8 cellular contexts compared by ENCODE assay signal in genomic region chr2:218396688-218397501, GRCh38. TPM values are rescaled to one million over a fixed set of nuclear protein-coding genes. Genes with fewer than 3 reads are reported as not detected.
DNase-seq lines count a peak whose midpoint lies in the region; ATAC-seq and TF ChIP-seq lines count a peak whose summit lies in the region.

No MANE protein-coding gene starts in this region.

- ATAC-seq in Right ventricle myocardium superior (ENCODE audit: poor library complexity) (peak; percentile 13), HG03108 (IDR thresholded peaks at IDR 0.05; ENCODE audit: unreplicated experiment) (no peak), omental fat pad (ENCODE audit: low FRiP score) (no peak)

- CTCF ChIA-PET in CD8-positive, alpha-beta memory T cell (lab: Charles Lee), result interaction anchor here (0.7 to 6.4 kb wide), 17 partner anchors 8 to 480 kb away, joined by 3 to 63 read pairs (median 5); partner anchors contain the start of genes AAMP, CATIP, PNKD and TMBIM1

- H3K4me2 ChIP-seq in parathyroid adenoma (ENCODE audit: low read length), result peak overlapping the region; percentile 99

- H3K4me3 Mint-ChIP-seq in CD8-positive, alpha-beta memory T cell, result peak overlapping the region; percentile 90 to 98 (median 93)
- H3K4me3 Mint-ChIP-seq in activated naive CD8-positive, alpha-beta T cell, result peak overlapping the region; percentile 90

- H3K27ac ChIP-seq in CD8-positive, alpha-beta memory T cell (ENCODE audit: low read depth, low read length), result peak overlapping the region; percentile 92
- H3K27ac ChIP-seq in parathyroid adenoma, result peak overlapping the region; percentile 95

- peak overlapping the region; percentile 93 for H3K4me3 ChIP-seq in CD8-positive, alpha-beta memory T cell (ENCODE audit: low read length)
- peak overlapping the region; percentile 99 for H3K4me3 ChIP-seq in parathyroid adenoma (ENCODE audit: low read depth, low read length)

- DNase-seq in CD8-positive, alpha-beta memory T cell, result peak; percentile 68 to 90 (median 83)
- DNase-seq in Kasumi-1 (lab: John Stamatoyannopoulos, UW), result peak; percentile 14 to 17
- DNase-seq in SHP77 treated with DMSO at 0.1 percent for 48 hours (lab: John Stamatoyannopoulos, UW), result peak; percentile 88
- DNase-seq in Right ventricle myocardium superior, result peak; percentile 89
- DNase-seq in omental fat pad (ENCODE audit: low spot score), result no peak

- H3K9ac ChIP-seq in parathyroid adenoma, result peak overlapping the region; percentile 47

- intact Hi-C loops in Right ventricle myocardium superior (cut with DNase I), result loop anchor here (5.0 kb wide), 1 partner anchor 110 kb away; no protein-coding TSS in a partner anchor

- POLR2A ChIA-PET in CD8-positive, alpha-beta memory T cell (lab: Charles Lee), result interaction anchor here (0.6 to 2.8 kb wide), 7 partner anchors 8 to 127 kb away, joined by 3 to 20 read pairs (median 7); partner anchors contain the start of genes AAMP and PNKD

- H3K9me3 ChIP-seq in CD8-positive, alpha-beta memory T cell (ENCODE audit: low read length), result no peaks in the 10 kb centered on the region
- no peaks in the 10 kb centered on the region for H3K9me3 ChIP-seq in parathyroid adenoma (ENCODE audit: control insufficient read depth, low read length)

- H3K27me3 Mint-ChIP-seq in CD8-positive, alpha-beta memory T cell, result peaks cover 0 to 13% of the 10 kb centered on the region in 2 donors
- H3K27me3 Mint-ChIP-seq in activated naive CD8-positive, alpha-beta T cell, result no peaks in the 10 kb centered on the region

- no peaks in the 10 kb centered on the region for H3K9me3 Mint-ChIP-seq in CD8-positive, alpha-beta memory T cell
- no peaks in the 10 kb centered on the region for H3K9me3 Mint-ChIP-seq in activated naive CD8-positive, alpha-beta T cell (ENCODE audit: low read depth)

- no peaks in the 10 kb centered on the region for H3K36me3 ChIP-seq in CD8-positive, alpha-beta memory T cell (ENCODE audit: insufficient read depth, low read length)
- no peaks in the 10 kb centered on the region for H3K36me3 ChIP-seq in parathyroid adenoma (ENCODE audit: control insufficient read depth, insufficient read depth, low read length)

- H2AFZ ChIP-seq in parathyroid adenoma, result peak overlapping the region; percentile 95

- peaks cover 0 to 18% (median 0%) of the 10 kb centered on the region in 3 donors for H3K36me3 Mint-ChIP-seq in CD8-positive, alpha-beta memory T cell
- H3K36me3 Mint-ChIP-seq in activated naive CD8-positive, alpha-beta T cell, result no peaks in the 10 kb centered on the region

- H3K4me1 Mint-ChIP-seq in CD8-positive, alpha-beta memory T cell, result peaks cover 50 to 65% (median 52%) of the 10 kb centered on the region in 3 donors
- H3K4me1 Mint-ChIP-seq in activated naive CD8-positive, alpha-beta T cell (ENCODE audit: low read depth), result peaks cover 41% of the 10 kb centered on the region

- H3K27ac Mint-ChIP-seq in CD8-positive, alpha-beta memory T cell, result peak overlapping the region; percentile 91 to 100 (median 98)
- peak overlapping the region; percentile 90 for H3K27ac Mint-ChIP-seq in activated naive CD8-positive, alpha-beta T cell

- H3K27me3 ChIP-seq in CD8-positive, alpha-beta memory T cell (ENCODE audit: insufficient read depth, low read length, poor library complexity, severe bottlenecking), result no peaks in the 10 kb centered on the region
- no peaks in the 10 kb centered on the region for H3K27me3 ChIP-seq in parathyroid adenoma (ENCODE audit: control insufficient read depth, insufficient read depth, low read length)

- H3K4me1 ChIP-seq in CD8-positive, alpha-beta memory T cell (ENCODE audit: insufficient read depth, low read length), result peaks cover 53% of the 10 kb centered on the region
- peaks cover 10% of the 10 kb centered on the region for H3K4me1 ChIP-seq in parathyroid adenoma

- TF ChIP-seq CTCF in parathyroid adenoma (IDR thresholded peaks at IDR 0.05) (no peak), omental fat pad (IDR thresholded peaks at IDR 0.05) (no peak)

- H3K79me2 ChIP-seq in parathyroid adenoma, result peaks cover 1% of the 10 kb centered on the region

RNA-seq across cellular contexts. Expression of gene CTDSP1, which starts 2.8 kb away (rescaled TPM):
- total RNA-seq in CD8-positive, alpha-beta memory T cell, result 100 to 1,000 TPM; 104 to 113 TPM
- polyA plus RNA-seq in CD8-positive, alpha-beta memory T cell, result 32.2 TPM
- total RNA-seq in Right ventricle myocardium superior, result 85.1 TPM
- 100 to 1,000 TPM in 2 of 4 donors, 10 to 100 TPM in 2; 77.6 to 147 (median 93.7) TPM for total RNA-seq in omental fat pad

RNA-seq across cellular contexts. Expression of gene SLC11A1, which starts 14.8 kb away (rescaled TPM):
- 1 to 10 TPM; 1.1 to 2.1 TPM for total RNA-seq in CD8-positive, alpha-beta memory T cell
- 0.32 TPM for polyA plus RNA-seq in CD8-positive, alpha-beta memory T cell
- total RNA-seq in Right ventricle myocardium superior (4.4 TPM), omental fat pad (100 to 1,000 TPM in 2 of 4 donors, 10 to 100 TPM in 2; 40.0 to 218 (median 127) TPM)

RNA-seq across cellular contexts. Expression of gene VIL1, which starts 22.0 kb away (rescaled TPM):
- total RNA-seq in CD8-positive, alpha-beta memory T cell, result not detected
- not detected for polyA plus RNA-seq in CD8-positive, alpha-beta memory T cell
- total RNA-seq in Right ventricle myocardium superior (not detected), omental fat pad (not detected)

RNA-seq across cellular contexts. Expression of gene CATIP, which starts 40.2 kb away (rescaled TPM):
- not detected for total RNA-seq in CD8-positive, alpha-beta memory T cell
- polyA plus RNA-seq in CD8-positive, alpha-beta memory T cell, result not detected
- not detected for total RNA-seq in Right ventricle myocardium superior
- total RNA-seq in omental fat pad, result not detected
